ENCODE assay signal across 20 cellular contexts in the genomic region with DNA sequence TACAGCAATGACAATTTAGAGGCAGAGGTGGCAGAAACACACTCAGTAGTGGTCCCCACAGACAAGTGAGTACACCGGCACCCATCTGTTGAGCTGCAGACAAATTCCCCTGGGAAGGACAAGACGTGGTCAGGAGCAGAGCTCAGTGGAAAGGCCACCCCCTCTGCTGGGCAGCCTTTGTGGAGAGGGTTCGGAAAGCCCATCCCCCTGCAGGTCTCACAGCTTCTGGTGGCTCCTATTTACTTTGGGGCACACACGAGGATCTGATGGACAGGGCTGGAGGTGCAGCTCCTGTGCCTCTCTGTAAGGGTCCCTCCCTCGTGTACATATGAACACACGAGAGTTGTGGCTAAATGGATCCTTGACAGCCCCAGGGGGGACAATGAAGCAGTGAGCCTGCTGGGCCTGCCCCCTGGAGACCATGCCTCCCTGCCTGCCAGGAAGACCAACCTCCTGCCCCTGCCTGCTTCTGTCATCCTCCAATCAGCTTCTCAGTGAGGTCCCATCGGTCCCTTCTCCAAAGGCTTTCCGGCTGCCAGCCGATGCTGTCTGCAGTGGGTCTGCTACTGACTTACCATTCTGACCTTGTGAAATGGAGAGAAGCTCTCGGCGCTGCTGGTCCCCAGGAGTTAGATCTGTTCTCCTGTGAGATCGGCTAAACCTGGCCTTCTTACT.
DNase-seq lines count a peak whose midpoint lies in the region; FAIRE-seq and TF ChIP-seq lines count a peak whose summit lies in the region.
"Had no signal": no experiment of that assay in that cellular context is flagged by ENCODE, and none has a peak within 500 bp of the region (broad histone marks: within the 10 kb centered on the region; RNA-seq: fewer than 3 reads in every experiment).

No MANE protein-coding gene starts in this region.

- intact Hi-C loops in thyroid gland (cut with DNase I) = no loop called here
- intact Hi-C loops in activated CD4-positive, alpha-beta memory T cell treated with anti-CD3 and anti-CD28 coated beads for 36 hours (cut with micrococcal nuclease) = no loop called here

- H3K27ac ChIP-seq in HEK293 (ENCODE audit: extremely low read depth, low read depth, low read length) = no peak overlapping the region
- H3K27ac ChIP-seq in WERI-Rb-1 = no peak overlapping the region
- no peak overlapping the region for H3K27ac ChIP-seq in osteoblast (ENCODE audit: low read depth, low read length)
- no peak overlapping the region for H3K27ac ChIP-seq in thyroid gland
- no peak overlapping the region for H3K27ac ChIP-seq in small intestine (ENCODE audit: low read depth in 1 of 2, low read length in 1 of 2)
- H3K27ac ChIP-seq: neutrophil, VCaP had no signal

- H3K9me3 ChIP-seq in HEK293 (ENCODE audit: control insufficient read depth, insufficient read depth, low read depth, low read length) (no peaks in the 10 kb centered on the region), WERI-Rb-1 (ENCODE audit: severe bottlenecking) (no peaks in the 10 kb centered on the region), osteoblast (ENCODE audit: low read depth, low read length) (no peaks in the 10 kb centered on the region), thyroid gland (no peaks in the 10 kb centered on the region), small intestine (ENCODE audit: control insufficient read depth, low read depth) (no peaks in the 10 kb centered on the region)
- H3K9me3 ChIP-seq: neutrophil had no signal

- H3K4me3 ChIP-seq in HEK293 (ENCODE audit: low read depth, low read length) (no peak overlapping the region), WERI-Rb-1 (ENCODE audit: low read depth, low read length) (no peak overlapping the region), osteoblast (ENCODE audit: insufficient read depth, low read length) (no peak overlapping the region), thyroid gland (replicated peaks in 1 of 3) (no peak overlapping the region), small intestine (ENCODE audit: low read depth in 1 of 2, low read length in 2 of 2) (no peak overlapping the region)

- DNase-seq in NCI-H2171 treated with DMSO at 0.1 percent for 48 hours (lab: John Stamatoyannopoulos, UW) = peak; percentile 27
- DNase-seq in NCI-H2171 (lab: John Stamatoyannopoulos, UW) = no peak
- DNase-seq in WERI-Rb-1 = peak; percentile 34
- peak; percentile 39 for DNase-seq in osteoblast (ENCODE audit: insufficient read length, low spot score, missing footprints)
- DNase-seq in thyroid gland = no peak
- no peak for DNase-seq in activated CD4-positive, alpha-beta memory T cell treated with anti-CD3 and anti-CD28 coated beads for 36 hours
- DNase-seq in small intestine = no peak
- DNase-seq: AML-193; central memory CD4-positive, alpha-beta T cell; GDM1; left cardiac atrium; NCI-H1048; stimulated activated CD4-positive, alpha-beta T cell treated with anti-CD3 and anti-CD28 coated beads, Interleukin-1b, Interleukin-23, amount 100 ng/mL, for 48 hours had no signal

- no peaks in the 10 kb centered on the region for H3K79me2 ChIP-seq in osteoblast (ENCODE audit: insufficient read depth, low read length)

- H3K27me3 ChIP-seq in WERI-Rb-1 (ENCODE audit: insufficient read depth, low read depth, severe bottlenecking) (no peaks in the 10 kb centered on the region), osteoblast (ENCODE audit: insufficient read depth, low read length) (peaks cover 33% of the 10 kb centered on the region), thyroid gland (no peaks in the 10 kb centered on the region), small intestine (ENCODE audit: control insufficient read depth in 2 of 2, insufficient read depth in 2 of 2, low read length in 2 of 2) (peaks cover 0 to 2% of the 10 kb centered on the region in 2 donors)

- WGBS in thyroid gland, 2 donors = 66 to 74% methylated on average over 11 to 12 of the region's 12 CpGs
- 61 to 67% (median 61%) methylated on average over 12 of the region's 12 CpGs for whole genome bisulfite sequencing in small intestine, 3 donors

- H3K4me3 Mint-ChIP-seq in activated CD4-positive, alpha-beta memory T cell treated with anti-CD3 and anti-CD28 coated beads for 36 hours = no peak overlapping the region
- H3K4me3 Mint-ChIP-seq: activated naive CD8-positive, alpha-beta T cell; memory B cell had no signal

- peaks cover 2% of the 10 kb centered on the region for H3K27me3 Mint-ChIP-seq in activated CD4-positive, alpha-beta memory T cell treated with anti-CD3 and anti-CD28 coated beads for 36 hours

- H4K20me1 ChIP-seq in osteoblast (ENCODE audit: insufficient read depth, low read length) = no peaks in the 10 kb centered on the region

- CTCF ChIA-PET in HEK293 (lab: Yijun Ruan, JAX) = no interaction called here
- CTCF ChIA-PET in activated CD4-positive, alpha-beta memory T cell treated with anti-CD3 and anti-CD28 coated beads for 36 hours (lab: Charles Lee) = no interaction called here

- no peaks in the 10 kb centered on the region for H3K36me3 ChIP-seq in HEK293 (ENCODE audit: control insufficient read depth in 2 of 2, insufficient read depth in 1 of 2, low read length in 2 of 2)
- H3K36me3 ChIP-seq in WERI-Rb-1 = no peaks in the 10 kb centered on the region
- H3K36me3 ChIP-seq in osteoblast (ENCODE audit: insufficient read depth, low read length) = no peaks in the 10 kb centered on the region
- H3K36me3 ChIP-seq in thyroid gland = no peaks in the 10 kb centered on the region
- no peaks in the 10 kb centered on the region for H3K36me3 ChIP-seq in small intestine (ENCODE audit: control insufficient read depth in 2 of 2, insufficient read depth in 2 of 2, low read length in 2 of 2)
- H3K36me3 ChIP-seq: neutrophil had no signal

- no peaks in the 10 kb centered on the region for H3K36me3 Mint-ChIP-seq in activated CD4-positive, alpha-beta memory T cell treated with anti-CD3 and anti-CD28 coated beads for 36 hours
- H3K36me3 Mint-ChIP-seq: activated naive CD8-positive, alpha-beta T cell had no signal

- POLR2A ChIA-PET in HEK293 (lab: Yijun Ruan, JAX) = no interaction called here
- POLR2A ChIA-PET in activated CD4-positive, alpha-beta memory T cell treated with anti-CD3 and anti-CD28 coated beads for 36 hours (lab: Charles Lee) = no interaction called here

- H3K27ac Mint-ChIP-seq in activated CD4-positive, alpha-beta memory T cell treated with anti-CD3 and anti-CD28 coated beads for 36 hours = no peak overlapping the region
- H3K27ac Mint-ChIP-seq: activated naive CD8-positive, alpha-beta T cell; memory B cell had no signal

- H3K9me3 Mint-ChIP-seq in activated CD4-positive, alpha-beta memory T cell treated with anti-CD3 and anti-CD28 coated beads for 36 hours = no peaks in the 10 kb centered on the region

- no peak for FAIRE-seq in small intestine (lab: Jason Lieb, UNC)
- FAIRE-seq: H54, HepG2 had no signal

- H2AFZ ChIP-seq in osteoblast (ENCODE audit: low read length) = no peak overlapping the region

- TF ChIP-seq CTCF in HEK293 (tag by site-specific recombination; IDR thresholded peaks at IDR 0.05) (no peak), WERI-Rb-1 (IDR thresholded peaks at IDR 0.05; ENCODE audit: low read depth, low read length) (peak; percentile 10; the same call in 1 of the 2 replicates), osteoblast (IDR thresholded peaks at IDR 0.05; ENCODE audit: extremely low read depth, low read depth, low read length) (no peak), thyroid gland (IDR thresholded peaks at IDR 0.05) (no peak)

- H3K4me2 ChIP-seq in osteoblast (ENCODE audit: insufficient read depth, low read length) = no peak overlapping the region

- no peaks in the 10 kb centered on the region for H3K4me1 Mint-ChIP-seq in activated CD4-positive, alpha-beta memory T cell treated with anti-CD3 and anti-CD28 coated beads for 36 hours (ENCODE audit: low read depth)

- no peaks in the 10 kb centered on the region; the same call in 1 of the 2 replicates for H3K4me1 ChIP-seq in HEK293 (ENCODE audit: control insufficient read depth, insufficient read depth, low read length)
- H3K4me1 ChIP-seq in osteoblast (ENCODE audit: insufficient read depth, low read length) = no peaks in the 10 kb centered on the region
- H3K4me1 ChIP-seq in thyroid gland = no peaks in the 10 kb centered on the region
- H3K4me1 ChIP-seq in small intestine (ENCODE audit: control insufficient read depth in 2 of 2, insufficient read depth in 1 of 2, low read depth in 1 of 2, low read length in 1 of 2) = no peaks in the 10 kb centered on the region

- no peak for TF ChIP-seq POLR2A in thyroid gland (IDR thresholded peaks at IDR 0.05)

TF ChIP-seq in HEK293, 187 proteins besides CTCF, POLR2A, EP300 and RAD21 (continues in another document):
- no peak for TF ChIP-seq KLF1 (tag by site-specific recombination; IDR thresholded peaks at IDR 0.05)
- TF ChIP-seq GLIS1 (tag by site-specific recombination; IDR thresholded peaks at IDR 0.05) = peak; percentile 96
- no peak for TF ChIP-seq ZNF76 (tag by site-specific recombination; IDR thresholded peaks at IDR 0.05; ENCODE audit: borderline replicate concordance, low read depth)
- no peak for TF ChIP-seq HOXA7 (CRISPR knock-in tag; IDR thresholded peaks at IDR 0.05; ENCODE audit: borderline replicate concordance)
- TF ChIP-seq SCRT2 (tag by site-specific recombination; IDR thresholded peaks at IDR 0.05) = no peak
- no peak for TF ChIP-seq ZNF24 (tag by site-specific recombination; IDR thresholded peaks at IDR 0.05)
- TF ChIP-seq KLF17 (tag by site-specific recombination; IDR thresholded peaks at IDR 0.05) = no peak
- no peak for TF ChIP-seq ZSCAN16 (tag by site-specific recombination; IDR thresholded peaks at IDR 0.05)

Comparison
In these comparisons a context has a peak if more than half of its experiments do, and no peak if none do; other contexts are left out.
1. DNase-seq: peak in NCI-H2171 treated with DMSO at 0.1 percent for 48 hours (single experiment), WERI-Rb-1 (single experiment) and osteoblast (single experiment); none in NCI-H2171 (single experiment), thyroid gland (0 of 2), activated CD4-positive, alpha-beta memory T cell treated with anti-CD3 and anti-CD28 coated beads for 36 hours (single experiment) and small intestine (single experiment).